Comparison of ENCODE assay signal across 1 cellular context in genomic region chrX:133053854-133054565, GRCh38.
TF ChIP-seq lines count a peak whose summit lies in the region.

No MANE protein-coding gene starts in this region.

TF ChIP-seq in GM23338, 12 proteins besides CTCF, POLR2A, EP300 and RAD21:
- TF ChIP-seq ZNF462 (CRISPR knock-in tag; IDR thresholded peaks at IDR 0.05) (no peak), STAT1 (IDR thresholded peaks at IDR 0.05; ENCODE audit: unreplicated experiment) (no peak), CREB1 (CRISPR knock-in tag; IDR thresholded peaks at IDR 0.05; ENCODE audit: low read depth) (no peak), ZNF331 (CRISPR knock-in tag; IDR thresholded peaks at IDR 0.05; ENCODE audit: low read depth) (no peak), POLR2AphosphoS5 (IDR thresholded peaks at IDR 0.05; ENCODE audit: low read depth) (no peak), ZNF114 (CRISPR knock-in tag; IDR thresholded peaks at IDR 0.05) (no peak), NANOG (IDR thresholded peaks at IDR 0.05; ENCODE audit: borderline replicate concordance) (no peak), EZH2phosphoT487 (IDR thresholded peaks at IDR 0.05; ENCODE audit: unreplicated experiment) (no peak)
